Comparison of ENCODE assay signal across 19 cellular contexts in genomic region chr18:46868171-46868921, GRCh38. TPM values are rescaled to one million over a fixed set of nuclear protein-coding genes. Genes with fewer than 3 reads are reported as not detected.
DNase-seq lines count a peak whose midpoint lies in the region; ATAC-seq, FAIRE-seq and TF ChIP-seq lines count a peak whose summit lies in the region.
"Had no signal": no experiment of that assay in that cellular context is flagged by ENCODE, and none has a peak within 500 bp of the region (broad histone marks: within the 10 kb centered on the region; RNA-seq: fewer than 3 reads in every experiment).

No MANE protein-coding gene starts in this region.

- H3K27ac Mint-ChIP-seq in activated CD8-positive, alpha-beta T cell treated with anti-CD3 and anti-CD28 coated beads for 36 hours = no peak overlapping the region
- H3K27ac Mint-ChIP-seq in activated CD8-positive, alpha-beta T cell treated with anti-CD3 and anti-CD28 coated beads, Interleukin-2, amount 10 ng/mL, durations not matched to agents 7 days and 5 days = no peak overlapping the region
- H3K27ac Mint-ChIP-seq: CD4-positive, alpha-beta T cell had no signal

- TF ChIP-seq CTCF in activated CD8-positive, alpha-beta T cell treated with anti-CD3 and anti-CD28 coated beads for 36 hours (IDR thresholded peaks at IDR 0.05) = no peak
- TF ChIP-seq CTCF in H1 (IDR thresholded peaks at IDR 0.05; ENCODE audit: control extremely low read depth in 1 of 3, insufficient read depth in 1 of 3, low read depth in 1 of 3, low read length in 3 of 3) = no peak
- TF ChIP-seq CTCF in spleen (IDR thresholded peaks at IDR 0.05 in 8 of 11, conservative IDR thresholded peaks at IDR 0.05 in 3 of 11) = no peak

- TF ChIP-seq RAD21 in H1 (IDR thresholded peaks at IDR 0.05 in 1 of 2, conservative IDR thresholded peaks at IDR 0.05 in 1 of 2; ENCODE audit: low read depth in 2 of 2, low read length in 2 of 2) = no peak

- ATAC-seq in activated CD8-positive, alpha-beta T cell treated with anti-CD3 and anti-CD28 coated beads for 36 hours = no peak
- ATAC-seq in activated CD8-positive, alpha-beta T cell treated with anti-CD3 and anti-CD28 coated beads, Interleukin-2, amount 10 ng/mL, durations not matched to agents 7 days and 5 days = no peak
- ATAC-seq in HG03460 (IDR thresholded peaks at IDR 0.05; ENCODE audit: unreplicated experiment) (no peak), sciatic nerve (no peak)

- no peak overlapping the region for H4K5ac ChIP-seq in H1 (ENCODE audit: insufficient read length, low read depth, low read length)

- no peaks in the 10 kb centered on the region for H4K20me1 ChIP-seq in H1 (replicated peaks in 1 of 2; ENCODE audit: control insufficient read depth in 1 of 2, insufficient read depth in 2 of 2, low read length in 2 of 2)

- H2BK12ac ChIP-seq in H1 (ENCODE audit: low read depth, low read length) = no peak overlapping the region; the same call in 1 of the 2 replicates

- TF ChIP-seq EP300 in H1 (IDR thresholded peaks at IDR 0.05; ENCODE audit: borderline replicate concordance in 1 of 2, low read depth in 2 of 2, low read length in 2 of 2) = no peak

- H2BK15ac ChIP-seq in H1 (ENCODE audit: low read length) = no peak overlapping the region

- H3K4me2 ChIP-seq in H1 (ENCODE audit: insufficient read depth in 1 of 2, low read depth in 2 of 2, low read length in 2 of 2) = peak overlapping the region in 1 of 2 experiments; percentile 3; a peak in 1 of 4 replicates

- H3K23ac ChIP-seq in H1 (ENCODE audit: insufficient read length) = no peak overlapping the region

- no peak overlapping the region for H2AFZ ChIP-seq in H1 (ENCODE audit: low read length)
- H2AFZ ChIP-seq: GM23248 had no signal

- H3K4ac ChIP-seq in H1 (replicated peaks; ENCODE audit: insufficient read length, low read depth, low read length) = no peak overlapping the region

- H3K4me3 Mint-ChIP-seq in activated CD8-positive, alpha-beta T cell treated with anti-CD3 and anti-CD28 coated beads for 36 hours = no peak overlapping the region
- no peak overlapping the region for H3K4me3 Mint-ChIP-seq in activated CD8-positive, alpha-beta T cell treated with anti-CD3 and anti-CD28 coated beads, Interleukin-2, amount 10 ng/mL, durations not matched to agents 7 days and 5 days
- H3K4me3 Mint-ChIP-seq: CD4-positive, alpha-beta T cell had no signal

- H2BK120ac ChIP-seq in H1 (replicated peaks; ENCODE audit: low read depth, low read length) = peak overlapping the region; percentile 82

- no peak overlapping the region; the same call in 1 of the 2 replicates for H2BK20ac ChIP-seq in H1 (ENCODE audit: low read length)

- CTCF ChIA-PET in activated CD8-positive, alpha-beta T cell treated with anti-CD3 and anti-CD28 coated beads for 36 hours (lab: Charles Lee) = no interaction called here
- CTCF ChIA-PET in activated CD8-positive, alpha-beta T cell treated with anti-CD3 and anti-CD28 coated beads, Interleukin-2, amount 10 ng/mL, durations not matched to agents 7 days and 5 days (lab: Charles Lee) = interaction anchor here (0.7 to 0.9 kb wide), 2 partner anchors 15 to 17 kb away, joined by 3 to 4 read pairs; no protein-coding TSS in a partner anchor
- CTCF ChIA-PET in H1 (lab: Charles Lee; ENCODE audit: partially characterized antibody) = interaction anchor here (0.6 to 1.5 kb wide), 4 partner anchors 9 to 525 kb away, joined by 3 to 5 read pairs (median 3); no protein-coding TSS in a partner anchor

- no peak overlapping the region for H3K56ac ChIP-seq in H1 (replicated peaks; ENCODE audit: insufficient read length, low read depth, low read length)

- H3K4me1 Mint-ChIP-seq in activated CD8-positive, alpha-beta T cell treated with anti-CD3 and anti-CD28 coated beads for 36 hours (ENCODE audit: low read depth) = peaks cover 20% of the 10 kb centered on the region
- H3K4me1 Mint-ChIP-seq in activated CD8-positive, alpha-beta T cell treated with anti-CD3 and anti-CD28 coated beads, Interleukin-2, amount 10 ng/mL, durations not matched to agents 7 days and 5 days (ENCODE audit: low read depth) = peaks cover 13% of the 10 kb centered on the region

- peaks cover 0 to 9% (median 5%) of the 10 kb centered on the region in 4 experiments; a peak in 4 of 7 replicates for H3K4me1 ChIP-seq in H1 (replicated peaks in 1 of 4; ENCODE audit: control insufficient read depth in 3 of 4, insufficient read depth in 4 of 4, low read length in 3 of 4)
- H3K4me1 ChIP-seq in spleen = peaks cover 0 to 17% (median 10%) of the 10 kb centered on the region in 6 donors
- H3K4me1 ChIP-seq: ascending aorta had no signal

- H3K4me3 ChIP-seq in H1 (ENCODE audit: extremely low read depth in 1 of 4, insufficient read depth in 2 of 4, low read depth in 3 of 4, low read length in 4 of 4) (peak overlapping the region in 2 of 4 experiments; percentile 15 to 49; a peak in 3 of 8 replicates), spleen (no peak overlapping the region)
- H3K4me3 ChIP-seq: ascending aorta, GM23248, heart left ventricle, transverse colon had no signal

- peak overlapping the region; percentile 76 for H3K27ac ChIP-seq in H1 (ENCODE audit: low read depth, low read length)
- H3K27ac ChIP-seq in spleen = peak overlapping the region in 5 of 8 donors; percentile 33 to 73 (median 52)
- H3K27ac ChIP-seq: ascending aorta, GM23248, VCaP had no signal

- H2AK5ac ChIP-seq in H1 (ENCODE audit: low read depth, low read length) = no peak overlapping the region

- H4K8ac ChIP-seq in H1 (ENCODE audit: extremely low read depth, insufficient read depth, low read length) = no peak overlapping the region

- H3K79me2 ChIP-seq in H1 (ENCODE audit: control insufficient read depth in 1 of 2, insufficient read depth in 2 of 2, low read length in 2 of 2) = peaks cover 0 to 89% of the 10 kb centered on the region in 2 experiments; a peak in 2 of 4 replicates

- H3K9me3 ChIP-seq in H1 (ENCODE audit: insufficient read depth in 2 of 2, low read depth in 1 of 2, low read length in 1 of 2) (peaks cover 12 to 19% of the 10 kb centered on the region in 2 experiments), spleen (peaks cover 0 to 47% (median 27%) of the 10 kb centered on the region in 8 donors)

- peaks cover 51% of the 10 kb centered on the region for H3K36me3 Mint-ChIP-seq in activated CD8-positive, alpha-beta T cell treated with anti-CD3 and anti-CD28 coated beads for 36 hours (ENCODE audit: low read depth)
- H3K36me3 Mint-ChIP-seq in activated CD8-positive, alpha-beta T cell treated with anti-CD3 and anti-CD28 coated beads, Interleukin-2, amount 10 ng/mL, durations not matched to agents 7 days and 5 days (ENCODE audit: low read depth) = peaks cover 28% of the 10 kb centered on the region

- no peaks in the 10 kb centered on the region for H3K27me3 Mint-ChIP-seq in activated CD8-positive, alpha-beta T cell treated with anti-CD3 and anti-CD28 coated beads for 36 hours
- no peaks in the 10 kb centered on the region for H3K27me3 Mint-ChIP-seq in activated CD8-positive, alpha-beta T cell treated with anti-CD3 and anti-CD28 coated beads, Interleukin-2, amount 10 ng/mL, durations not matched to agents 7 days and 5 days (ENCODE audit: low read depth)
- H3K27me3 Mint-ChIP-seq: CD4-positive, alpha-beta T cell had no signal

- peak overlapping the region; percentile 11 for H4K91ac ChIP-seq in H1 (replicated peaks; ENCODE audit: insufficient read length, low read length)

- H2BK5ac ChIP-seq in H1 (ENCODE audit: low read depth, low read length) = peak overlapping the region; percentile 46; the same call in 1 of the 2 replicates

- no peaks in the 10 kb centered on the region for H3K27me3 ChIP-seq in H1 (replicated peaks in 1 of 4; ENCODE audit: control insufficient read depth in 3 of 4, extremely low read depth in 1 of 4, insufficient read depth in 3 of 4, low read length in 3 of 4)
- H3K27me3 ChIP-seq in spleen (replicated peaks in 1 of 7) = no peaks in the 10 kb centered on the region
- H3K27me3 ChIP-seq: ascending aorta, heart left ventricle, transverse colon had no signal

- peaks cover 0 to 11% (median 5%) of the 10 kb centered on the region in 4 experiments; a peak in 2 of 8 replicates for H3K36me3 ChIP-seq in H1 (ENCODE audit: control insufficient read depth in 2 of 4, insufficient read depth in 4 of 4, low read length in 3 of 4)
- peaks cover 0 to 32% (median 2%) of the 10 kb centered on the region in 6 donors for H3K36me3 ChIP-seq in spleen

- POLR2A ChIA-PET in activated CD8-positive, alpha-beta T cell treated with anti-CD3 and anti-CD28 coated beads for 36 hours (lab: Charles Lee) = no interaction called here
- POLR2A ChIA-PET in activated CD8-positive, alpha-beta T cell treated with anti-CD3 and anti-CD28 coated beads, Interleukin-2, amount 10 ng/mL, durations not matched to agents 7 days and 5 days (lab: Charles Lee) = interaction anchor here (0.8 to 1.2 kb wide), 2 partner anchors 31 to 38 kb away, joined by 3 to 4 read pairs; no protein-coding TSS in a partner anchor
- POLR2A ChIA-PET in H1 (lab: Charles Lee; ENCODE audit: partially characterized antibody) = interaction anchor here (0.9 kb wide), 2 partner anchors 9 to 48 kb away, joined by 3 to 4 read pairs; no protein-coding TSS in a partner anchor

- TF ChIP-seq POLR2A in H1 (IDR thresholded peaks at IDR 0.05; ENCODE audit: control extremely low read depth in 1 of 2, low read depth in 2 of 2, low read length in 2 of 2) (peak in 1 of 2 experiments; percentile 34; a peak in 2 of 3 replicates), spleen (IDR thresholded peaks at IDR 0.05) (no peak)

- H3K9me3 Mint-ChIP-seq in activated CD8-positive, alpha-beta T cell treated with anti-CD3 and anti-CD28 coated beads for 36 hours = peaks cover 37% of the 10 kb centered on the region
- H3K9me3 Mint-ChIP-seq in activated CD8-positive, alpha-beta T cell treated with anti-CD3 and anti-CD28 coated beads, Interleukin-2, amount 10 ng/mL, durations not matched to agents 7 days and 5 days (ENCODE audit: insufficient read depth) = peaks cover 15% of the 10 kb centered on the region

- H3K18ac ChIP-seq in H1 (ENCODE audit: extremely low read depth, low read length) = no peak overlapping the region

- no peaks in the 10 kb centered on the region for H3K23me2 ChIP-seq in H1 (ENCODE audit: low read depth, low read length)

- H3K9ac ChIP-seq in H1 (replicated peaks in 1 of 4; ENCODE audit: extremely low read depth in 1 of 4, low read depth in 3 of 4, low read length in 3 of 4) = peak overlapping the region in 1 of 4 experiments; percentile 25; a peak in 1 of 7 replicates
- H3K9ac ChIP-seq: GM23248 had no signal

- peak; percentile 2 for DNase-seq in activated CD8-positive, alpha-beta T cell treated with anti-CD3 and anti-CD28 coated beads for 36 hours
- DNase-seq in activated CD8-positive, alpha-beta T cell treated with anti-CD3 and anti-CD28 coated beads, Interleukin-2, amount 10 ng/mL, durations not matched to agents 7 days and 5 days = no peak
- peak; percentile 35 for DNase-seq in NCI-H69 (lab: John Stamatoyannopoulos, UW)
- no peak for DNase-seq in H1 (ENCODE audit: low read depth in 1 of 2, low spot score in 2 of 2)
- no peak for DNase-seq in spleen
- DNase-seq in sciatic nerve (ENCODE audit: low spot score) = no peak
- no peak for DNase-seq in T1000 (lab: John Stamatoyannopoulos, UW)
- DNase-seq: activated effector memory CD4-positive, alpha-beta T cell treated with Interleukin-2 at 50 U/mL for 16 hours; CD4-positive, alpha-beta T cell; cortex of kidney; GM23248; heart left ventricle; IMR-90; NCI-H1436; NCI-H510A; transverse colon had no signal

- 76% methylated on average over 11 of the region's 11 CpGs; no CpG with 5 or more reads in 1 of the 2 experiments for WGBS in H1 (ENCODE audit: extremely low coverage in 1 of 2, insufficient coverage in 1 of 2, insufficient read length in 1 of 2, insufficient replicate concordance in 2 of 2, low coverage in 1 of 2, low lambda C conversion rate in 2 of 2, missing lambda C conversion rate in 1 of 2), 2 experiments
- WGBS in spleen, 5 donors = 93 to 97% (median 96%) methylated on average over 11 of the region's 11 CpGs

- peak; percentile 13 for FAIRE-seq in H1 (lab: Jason Lieb, UNC)

- intact Hi-C loops in activated CD8-positive, alpha-beta T cell treated with anti-CD3 and anti-CD28 coated beads for 36 hours (cut with micrococcal nuclease) = no loop called here
- intact Hi-C loops in spleen (cut with DNase I; ENCODE audit: low total_unique reads) (no loop called here), sciatic nerve (cut with DNase I) (no loop called here)

- H3K14ac ChIP-seq in H1 (ENCODE audit: insufficient read length) = no peak overlapping the region

- 0 out of 2 replicates have a peak, but pooled peaks cover 4% of the 10 kb centered on the region for H3K79me1 ChIP-seq in H1 (ENCODE audit: low read depth, low read length)

RNA-seq across cellular contexts. Expression of gene PIAS2, which starts 49.0 kb away (rescaled TPM):
- 10 to 100 TPM; 26.9 to 29.8 TPM for total RNA-seq in activated CD8-positive, alpha-beta T cell treated with anti-CD3 and anti-CD28 coated beads for 36 hours
- total RNA-seq in activated CD8-positive, alpha-beta T cell treated with anti-CD3 and anti-CD28 coated beads, Interleukin-2, amount 10 ng/mL, durations not matched to agents 7 days and 5 days = 10 to 100 TPM; 25.7 to 26.0 TPM
- total RNA-seq in H1 (2021; fragmentation: NEBNext Ultra II Directional; extraction: Animal tissue kit (Norgen Biotek cat#: 25700)) = 52.9 and 53.9 TPM in 2 replicates
- polyA plus RNA-seq in H1 (2011; rRNA removed) (20.1 and 22.8 TPM in 2 replicates), spleen (1 to 10 TPM; 4.0 to 5.8 (median 4.2) TPM)
- polyA plus RNA-seq in H1 (2011; cell fraction: cytosol; rRNA removed) = 13.0 TPM
- 23.3 TPM for polyA plus RNA-seq in H1 (2011; cell fraction: nucleus; rRNA removed)
- 17.1 to 31.6 TPM (median 22.4 TPM) in 4 replicates for polyA plus RNA-seq in H1 (2012, experiment 1 of 2)
- 3.7 TPM for polyA plus RNA-seq in H1 (2012, experiment 2 of 2)
- 37.5 TPM for polyA plus RNA-seq in H1 (2013, experiment 1 of 2)
- polyA plus RNA-seq in H1 (2013, experiment 2 of 2) = 37.9 TPM
- polyA minus RNA-seq in H1 (2011; rRNA and poly(A)+ RNA removed) = 41.2 and 41.9 TPM in 2 replicates
- 14.7 TPM for polyA minus RNA-seq in H1 (2011; cell fraction: cytosol; rRNA and poly(A)+ RNA removed)
- polyA minus RNA-seq in H1 (2011; cell fraction: nucleus; rRNA and poly(A)+ RNA removed) = 83.3 TPM
- total RNA-seq in spleen (10 to 100 TPM; 31.0 to 58.4 (median 47.7) TPM), sciatic nerve (32.7 TPM)

RNA-seq across cellular contexts. Expression of gene KATNAL2, which starts 49.1 kb away (rescaled TPM):
- total RNA-seq in activated CD8-positive, alpha-beta T cell treated with anti-CD3 and anti-CD28 coated beads for 36 hours = 1 to 10 TPM in 1 of 2 experiments, under 1 TPM in 1; 0.58 to 1.3 TPM
- total RNA-seq in activated CD8-positive, alpha-beta T cell treated with anti-CD3 and anti-CD28 coated beads, Interleukin-2, amount 10 ng/mL, durations not matched to agents 7 days and 5 days = under 1 TPM; 0.34 to 0.76 TPM
- total RNA-seq in H1 (2021; fragmentation: NEBNext Ultra II Directional; extraction: Animal tissue kit (Norgen Biotek cat#: 25700)) = 8.8 and 15.2 TPM in 2 replicates
- polyA plus RNA-seq in H1 (2011; rRNA removed) = 9.7 and 10.0 TPM in 2 replicates
- 20.6 TPM for polyA plus RNA-seq in H1 (2011; cell fraction: cytosol; rRNA removed)
- polyA plus RNA-seq in H1 (2011; cell fraction: nucleus; rRNA removed) = 21.1 TPM
- 12.2 to 16.4 TPM (median 15.8 TPM) in 4 replicates for polyA plus RNA-seq in H1 (2012, experiment 1 of 2)
- polyA plus RNA-seq in H1 (2012, experiment 2 of 2) = 4.1 TPM
- 13.0 TPM for polyA plus RNA-seq in H1 (2013, experiment 1 of 2)
- polyA plus RNA-seq in H1 (2013, experiment 2 of 2) = 10.2 TPM
- 6.7 and 10.3 TPM in 2 replicates for polyA minus RNA-seq in H1 (2011; rRNA and poly(A)+ RNA removed)
- polyA minus RNA-seq in H1 (2011; cell fraction: cytosol; rRNA and poly(A)+ RNA removed) = 7.9 TPM
- 12.4 TPM for polyA minus RNA-seq in H1 (2011; cell fraction: nucleus; rRNA and poly(A)+ RNA removed)
- 1 to 10 TPM; 1.5 to 10.0 (median 4.5) TPM for total RNA-seq in spleen
- 1 to 10 TPM; 2.5 to 3.1 (median 3.0) TPM for polyA plus RNA-seq in spleen
- 5.6 TPM for total RNA-seq in sciatic nerve
- total RNA-seq: ascending aorta had no signal

Comparison
In these comparisons a context has a peak if more than half of its experiments do, and no peak if none do; other contexts are left out.
1. DNase-seq: peak in activated CD8-positive, alpha-beta T cell treated with anti-CD3 and anti-CD28 coated beads for 36 hours (single experiment) and NCI-H69 (single experiment); none in activated CD8-positive, alpha-beta T cell treated with anti-CD3 and anti-CD28 coated beads, Interleukin-2, amount 10 ng/mL, durations not matched to agents 7 days and 5 days (single experiment), H1 (0 of 2), spleen (single experiment), sciatic nerve (single experiment) and T1000 (single experiment).